33 cellular contexts compared by ENCODE assay signal in genomic region chr20:5497556-5497955, GRCh38.
"Had no signal": no experiment of that assay in that cellular context is flagged by ENCODE, and none has a peak within 500 bp of the region (broad histone marks: within the 10 kb centered on the region; RNA-seq: fewer than 3 reads in every experiment).

No MANE protein-coding gene starts in this region.

- H3K27ac ChIP-seq: KMS-11 had no signal

- H3K4me3 ChIP-seq: MG63 had no signal

- H3K36me3 ChIP-seq: MG63 had no signal

- H3K9ac ChIP-seq: KMS-11 had no signal

- DNase-seq: Karpas-422, Kasumi-1, MG63, MM.1S, NCI-H1048, NCI-H1092, NCI-H1092 treated with DMSO at 0.1 percent for 48 hours, NCI-H1105, NCI-H1105 treated with DMSO at 0.1 percent for 48 hours, NCI-H1417, NCI-H1417 treated with DMSO at 0.1 percent for 48 hours, NCI-H1436, NCI-H1436 treated with DMSO at 0.1 percent for 48 hours, NCI-H146, NCI-H1694, NCI-H1694 treated with DMSO at 0.1 percent for 48 hours, NCI-H187, NCI-H187 treated with DMSO at 0.1 percent for 48 hours, NCI-H1930, NCI-H2029, NCI-H2029 treated with DMSO at 0.1 percent for 48 hours, NCI-H2081, NCI-H2081 treated with DMSO at 0.1 percent for 48 hours, NCI-H2107, NCI-H2171, NCI-H2171 treated with DMSO at 0.1 percent for 48 hours, NCI-H2227 treated with DMSO at 0.1 percent for 48 hours, NCI-H226, NCI-H345, NCI-H446, NCI-H446 treated with DMSO at 0.1 percent for 48 hours, NCI-H510A had no signal

- H3K4me2 ChIP-seq: KMS-11 had no signal

- H3K27me3 ChIP-seq: MG63 had no signal

- H3K9me3 ChIP-seq: MG63 had no signal
